Comparison of ENCODE assay signal across 10 cellular contexts in genomic region chr4:69577245-69577644, GRCh38.
"Had no signal": no experiment of that assay in that cellular context is flagged by ENCODE, and none has a peak within 500 bp of the region (broad histone marks: within the 10 kb centered on the region; RNA-seq: fewer than 3 reads in every experiment).

No MANE protein-coding gene starts in this region.

- H3K4me2 ChIP-seq: GM23338, KMS-11 had no signal

- H2AFZ ChIP-seq: GM23338 had no signal

- H3K27ac ChIP-seq: KMS-11 had no signal

- H3K36me3 Mint-ChIP-seq: IgD-negative memory B cell had no signal

- H3K27ac Mint-ChIP-seq: GM23338, H9, HFFc6, IgD-negative memory B cell had no signal

- H3K4me3 ChIP-seq: GM23338 had no signal

- ATAC-seq: GM23338, HepG2 had no signal

- H3K27me3 Mint-ChIP-seq: IgD-negative memory B cell had no signal

- DNase-seq: H9, HCEC 1CT, HFFc6, KBM-7 had no signal

- H3K9ac ChIP-seq: KMS-11 had no signal

- H3K9me3 Mint-ChIP-seq: GM23338 had no signal

- H3K4me3 Mint-ChIP-seq: GM23338, H9, HFFc6, IgD-negative memory B cell had no signal

- H3K4me1 Mint-ChIP-seq: GM23338, H9, IgD-negative memory B cell had no signal

- FAIRE-seq: H1, H54, HepG2 had no signal
